Comparison of ENCODE assay signal across 3 cellular contexts in genomic region chr12:7918268-7918590, GRCh38. TPM values are rescaled to one million over a fixed set of nuclear protein-coding genes. Genes with fewer than 3 reads are reported as not detected.
"Had no signal": no experiment of that assay in that cellular context is flagged by ENCODE, and none has a peak within 500 bp of the region (broad histone marks: within the 10 kb centered on the region; RNA-seq: fewer than 3 reads in every experiment).

No MANE protein-coding gene starts in this region.

RNA-seq across cellular contexts. Expression of gene SLC2A14, which starts 45.5 kb away (rescaled TPM):
- total RNA-seq: LHCN-M2; NCI-H460; T-helper 1 cell treated with Interleukin-12 subunit alpha and Interleukin-12 subunit beta and Interleukin-4 antibody, amounts not matched to agents 30 ng/mL and 1 ng/mL, for 36 hours had no signal
